Comparison of ENCODE assay signal across 21 cellular contexts in the genomic region with DNA sequence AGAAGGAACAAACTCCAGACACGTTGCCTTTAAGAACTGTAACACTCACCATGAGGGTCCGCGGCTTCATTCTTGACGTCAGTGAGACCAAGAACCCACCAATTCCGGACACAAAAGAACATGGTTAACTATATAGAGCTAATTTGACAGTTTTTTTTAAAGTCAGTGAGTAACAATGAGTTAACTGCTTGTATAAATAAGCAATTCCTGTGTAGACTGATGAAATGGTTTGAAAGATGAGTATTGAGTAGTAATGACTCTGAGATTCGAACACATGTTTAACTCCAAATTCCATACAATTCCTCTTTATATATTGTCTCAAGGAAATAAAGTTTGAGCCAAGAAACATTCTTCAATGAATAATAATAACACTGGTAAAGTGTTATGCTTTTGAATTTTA.
"Had no signal": no experiment of that assay in that cellular context is flagged by ENCODE, and none has a peak within 500 bp of the region (broad histone marks: within the 10 kb centered on the region; RNA-seq: fewer than 3 reads in every experiment).

No MANE protein-coding gene starts in this region.

- H3K27me3 Mint-ChIP-seq: activated T-helper 17 cell treated with anti-CD3 and anti-CD28 coated beads, Interleukin-2, amount 50 U/mL, for 72 hours; type B pancreatic cell had no signal

- H3K4me1 Mint-ChIP-seq: activated T-helper 17 cell treated with anti-CD3 and anti-CD28 coated beads, Interleukin-2, amount 50 U/mL, for 72 hours; brain; endodermal cell; nephron had no signal

- DNase-seq: activated CD4-positive, alpha-beta T cell treated with anti-CD3 and anti-CD28 coated beads for 4 hours; activated CD8-positive, alpha-beta memory T cell treated with anti-CD3 and anti-CD28 coated beads for 24 hours; activated naive CD4-positive, alpha-beta T cell treated with anti-CD3 and anti-CD28 coated beads for 36 hours; adrenal gland; cerebellar nuclear complex; endodermal cell; foreskin melanocyte; head of caudate nucleus; left cardiac atrium; occipital lobe; psoas muscle; right lobe of liver; stimulated activated CD4-positive, alpha-beta T cell treated with anti-CD3 and anti-CD28 coated beads, Interleukin-12 subunit alpha, Interleukin-12 subunit beta, amount 100 ng/mL, for 4 hours; stimulated activated CD8-positive, alpha-beta memory T cell treated with anti-CD3 and anti-CD28 coated beads, Interleukin-4, amount 100 ng/mL, for 48 hours; stimulated activated naive CD8-positive, alpha-beta T cell treated with anti-CD3 and anti-CD28 coated beads, Interleukin-15, Interleukin-2, amounts not matched to agents 100 U/mL and 50 U/mL, for 24 hours; WERI-Rb-1 had no signal

- H3K4me3 ChIP-seq: adrenal gland, psoas muscle, right lobe of liver, suprapubic skin had no signal

- H3K4me3 Mint-ChIP-seq: activated naive CD4-positive, alpha-beta T cell treated with anti-CD3 and anti-CD28 coated beads for 36 hours; activated T-helper 17 cell treated with anti-CD3 and anti-CD28 coated beads, Interleukin-2, amount 50 U/mL, for 72 hours; brain; endodermal cell; nephron; type B pancreatic cell had no signal

- H3K27ac ChIP-seq: adrenal gland, psoas muscle, right lobe of liver, suprapubic skin, WERI-Rb-1 had no signal

- H3K27me3 ChIP-seq: adrenal gland, right lobe of liver, suprapubic skin had no signal

- H3K4me1 ChIP-seq: adrenal gland, psoas muscle, right lobe of liver, suprapubic skin had no signal

- H3K9me3 ChIP-seq: adrenal gland, psoas muscle, right lobe of liver, suprapubic skin had no signal

- H3K36me3 ChIP-seq: adrenal gland, right lobe of liver, suprapubic skin, WERI-Rb-1 had no signal

- H3K9me3 Mint-ChIP-seq: type B pancreatic cell had no signal

- H3K27ac Mint-ChIP-seq: activated naive CD4-positive, alpha-beta T cell treated with anti-CD3 and anti-CD28 coated beads for 36 hours; activated T-helper 17 cell treated with anti-CD3 and anti-CD28 coated beads, Interleukin-2, amount 50 U/mL, for 72 hours; brain; endodermal cell; nephron; type B pancreatic cell had no signal

- H3K36me3 Mint-ChIP-seq: brain, type B pancreatic cell had no signal
